23 cellular contexts compared by ENCODE assay signal in the genomic region with DNA sequence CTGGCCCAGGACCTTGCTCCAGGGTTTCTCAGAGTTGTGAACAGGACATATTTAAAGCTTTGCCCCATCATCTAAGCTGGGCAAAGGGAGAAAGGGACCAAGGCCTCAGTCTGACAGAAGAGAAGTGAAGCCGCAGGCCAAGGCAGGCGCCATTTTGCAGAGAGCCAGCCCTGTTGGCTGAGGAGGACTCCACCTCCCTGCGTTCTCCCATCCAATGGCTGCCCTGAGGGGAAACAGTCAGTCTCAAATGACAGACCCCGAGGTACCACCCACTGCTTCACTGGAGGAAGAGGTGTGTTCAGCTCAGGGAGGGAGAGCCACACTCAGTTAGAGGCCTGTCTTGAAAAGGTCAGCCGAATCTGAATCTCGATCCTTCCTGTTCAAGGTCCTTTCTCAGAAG.
DNase-seq lines count a peak whose midpoint lies in the region; ATAC-seq and TF ChIP-seq lines count a peak whose summit lies in the region.
"Had no signal": no experiment of that assay in that cellular context is flagged by ENCODE, and none has a peak within 500 bp of the region (broad histone marks: within the 10 kb centered on the region; RNA-seq: fewer than 3 reads in every experiment).

No MANE protein-coding gene starts in this region.

- DNase-seq in right atrium auricular region (ENCODE audit: low spot score) = peak; percentile 16
- DNase-seq in heart left ventricle = no peak
- peak in 4 of 7 donors; percentile 5 to 39 (median 10) for DNase-seq in adrenal gland
- DNase-seq in mesenteric fat pad (ENCODE audit: low spot score) = peak; percentile 67
- no peak for DNase-seq in superior temporal gyrus (ENCODE audit: extremely low spot score)
- DNase-seq in NCI-H1436 treated with DMSO at 0.1 percent for 48 hours (lab: John Stamatoyannopoulos, UW) = no peak
- DNase-seq in Caco-2 = no peak
- DNase-seq: CD4-positive, CD25-positive, alpha-beta regulatory T cell; COR-L47; IMR-90; MV-4-11; NCI-H1105 treated with DMSO at 0.1 percent for 48 hours; NCI-H1694; NCI-H2081; NCI-H2171; NCI-H524 treated with DMSO at 0.1 percent for 48 hours; NCI-H82 had no signal

- no peaks in the 10 kb centered on the region for H3K36me3 Mint-ChIP-seq in Caco-2 (ENCODE audit: insufficient read depth, unreplicated experiment)

- H3K36me3 ChIP-seq in right atrium auricular region = no peaks in the 10 kb centered on the region
- H3K36me3 ChIP-seq in heart left ventricle = no peaks in the 10 kb centered on the region
- no peaks in the 10 kb centered on the region for H3K36me3 ChIP-seq in adrenal gland (replicated peaks in 1 of 2)
- H3K36me3 ChIP-seq in Caco-2 (ENCODE audit: control insufficient read depth, insufficient read depth, low read length) = no peaks in the 10 kb centered on the region
- H3K36me3 ChIP-seq: SJSA1 had no signal

- BruUV-seq in Caco-2 (replicated peaks; lab: Mats Ljungman, UMichigan) = no TSS peak

- no peaks in the 10 kb centered on the region for H3K27me3 Mint-ChIP-seq in Caco-2 (ENCODE audit: insufficient read depth, unreplicated experiment)
- H3K27me3 Mint-ChIP-seq: B cell; CD4-positive, CD25-positive, alpha-beta regulatory T cell had no signal

- TF ChIP-seq CTCF in right atrium auricular region (IDR thresholded peaks at IDR 0.05) (no peak), heart left ventricle (IDR thresholded peaks at IDR 0.05) (no peak), adrenal gland (IDR thresholded peaks at IDR 0.05) (no peak), Caco-2 (IDR thresholded peaks at IDR 0.05; ENCODE audit: insufficient read depth in 1 of 2, low read depth in 1 of 2, low read length in 1 of 2, severe bottlenecking in 1 of 2, unreplicated experiment in 1 of 2) (no peak)

- POLR2A ChIA-PET in Caco-2 (lab: Charles Lee) = no interaction called here

- no peak overlapping the region for H3K4me3 Mint-ChIP-seq in Caco-2 (ENCODE audit: unreplicated experiment)
- H3K4me3 Mint-ChIP-seq: B cell, GM23338 had no signal

- CTCF ChIA-PET in Caco-2 (lab: Charles Lee) = no interaction called here

- H3K9me3 ChIP-seq in right atrium auricular region = no peaks in the 10 kb centered on the region
- no peaks in the 10 kb centered on the region for H3K9me3 ChIP-seq in heart left ventricle
- H3K9me3 ChIP-seq in adrenal gland (replicated peaks in 1 of 3) = no peaks in the 10 kb centered on the region
- H3K9me3 ChIP-seq in Caco-2 = no peaks in the 10 kb centered on the region

- no peaks in the 10 kb centered on the region for H3K4me1 Mint-ChIP-seq in Caco-2 (ENCODE audit: low read depth, unreplicated experiment)
- H3K4me1 Mint-ChIP-seq: B cell, GM23338 had no signal

- H3K4me3 ChIP-seq in right atrium auricular region (no peak overlapping the region), heart left ventricle (no peak overlapping the region), adrenal gland (no peak overlapping the region), Caco-2 (ENCODE audit: low read depth, low read length) (no peak overlapping the region)
- H3K4me3 ChIP-seq: A549, GM23338, SJSA1 had no signal

- H3K4me1 ChIP-seq in right atrium auricular region (no peaks in the 10 kb centered on the region), heart left ventricle (no peaks in the 10 kb centered on the region), adrenal gland (replicated peaks in 1 of 2) (peaks cover 0 to 9% of the 10 kb centered on the region in 2 donors), Caco-2 (no peaks in the 10 kb centered on the region)
- H3K4me1 ChIP-seq: A549, SJSA1 had no signal

- TF ChIP-seq POLR2A in heart left ventricle (IDR thresholded peaks at IDR 0.05) = no peak
- TF ChIP-seq POLR2A in adrenal gland (IDR thresholded peaks at IDR 0.05) = no peak

- ATAC-seq in heart left ventricle (no peak), HG02973 (IDR thresholded peaks at IDR 0.05; ENCODE audit: unreplicated experiment) (no peak)
- ATAC-seq: A549, GM23338, HCT116 had no signal

- WGBS in heart left ventricle, 4 donors = 91 to 95% (median 92%) methylated on average over 6 of the region's 6 CpGs
- 83 to 92% (median 87%) methylated on average over 5 to 6 of the region's 6 CpGs for WGBS in adrenal gland, 4 donors

- H3K9me3 Mint-ChIP-seq in Caco-2 (ENCODE audit: unreplicated experiment) = no peaks in the 10 kb centered on the region

- intact Hi-C loops in heart left ventricle (cut with DNase I) (no loop called here), adrenal gland (cut with DNase I) (no loop called here), Caco-2 (cut with micrococcal nuclease; ENCODE audit: unreplicated experiment) (no loop called here)

- H3K27me3 ChIP-seq in right atrium auricular region (no peaks in the 10 kb centered on the region), heart left ventricle (no peaks in the 10 kb centered on the region), adrenal gland (no peaks in the 10 kb centered on the region), Caco-2 (replicated peaks; ENCODE audit: control insufficient read depth, insufficient read depth, low read length) (no peaks in the 10 kb centered on the region)
- H3K27me3 ChIP-seq: SJSA1 had no signal

- H3K27ac Mint-ChIP-seq in Caco-2 (ENCODE audit: unreplicated experiment) = no peak overlapping the region
- H3K27ac Mint-ChIP-seq: B cell, GM23338 had no signal

- H3K27ac ChIP-seq in right atrium auricular region (no peak overlapping the region), heart left ventricle (no peak overlapping the region), adrenal gland (no peak overlapping the region)
- H3K27ac ChIP-seq: A549, SJSA1 had no signal

Comparison
In these comparisons a context has a peak if more than half of its experiments do, and no peak if none do; other contexts are left out.
1. DNase-seq: peak in right atrium auricular region (single experiment), adrenal gland (4 of 7) and mesenteric fat pad (single experiment); none in heart left ventricle (0 of 5), superior temporal gyrus (single experiment), NCI-H1436 treated with DMSO at 0.1 percent for 48 hours (single experiment) and Caco-2 (0 of 2).